ENCODE assay signal across 8 cellular contexts in genomic region chr6:104860221-104860620, GRCh38. TPM values are rescaled to one million over a fixed set of nuclear protein-coding genes. Genes with fewer than 3 reads are reported as not detected.
DNase-seq lines count a peak whose midpoint lies in the region; ATAC-seq and TF ChIP-seq lines count a peak whose summit lies in the region.

No MANE protein-coding gene starts in this region.

- H3K4me3 ChIP-seq in heart right ventricle (peak overlapping the region; percentile 79 to 98 (median 90)), body of pancreas (peak overlapping the region; percentile 93 to 99), uterus (peak overlapping the region; percentile 63 to 80)

- no peaks in the 10 kb centered on the region for H3K27me3 Mint-ChIP-seq in mesothelial cell of epicardium (ENCODE audit: low read depth)

- H3K9me3 ChIP-seq in heart right ventricle (no peaks in the 10 kb centered on the region), body of pancreas (no peaks in the 10 kb centered on the region), uterus (no peaks in the 10 kb centered on the region)

- no peak for TF ChIP-seq POLR2A in body of pancreas (IDR thresholded peaks at IDR 0.05)
- no peak for TF ChIP-seq POLR2A in uterus (IDR thresholded peaks at IDR 0.05)

- TF ChIP-seq CTCF in heart right ventricle (IDR thresholded peaks at IDR 0.05) (no peak), body of pancreas (IDR thresholded peaks at IDR 0.05) (no peak), mesothelial cell of epicardium (IDR thresholded peaks at IDR 0.05; ENCODE audit: unreplicated experiment) (no peak), uterus (IDR thresholded peaks at IDR 0.05) (no peak)

- intact Hi-C loops in heart right ventricle (cut with DNase I) (loop anchor here in 1 of 10 donors (5.0 kb wide), 1 partner anchor 277 kb away; a partner anchor contains a TSS), cardiac septum (cut with DNase I) (no loop called here), body of pancreas (cut with DNase I) (no loop called here), uterus (cut with DNase I; ENCODE audit: low total_unique reads) (no loop called here)

- H3K4me1 Mint-ChIP-seq in mesothelial cell of epicardium = peaks cover 14% of the 10 kb centered on the region

- no peaks in the 10 kb centered on the region for H3K9me3 Mint-ChIP-seq in mesothelial cell of epicardium

- no peaks in the 10 kb centered on the region for H3K27me3 ChIP-seq in heart right ventricle
- no peaks in the 10 kb centered on the region for H3K27me3 ChIP-seq in body of pancreas
- no peaks in the 10 kb centered on the region for H3K27me3 ChIP-seq in uterus

- ATAC-seq in heart right ventricle (no peak), body of pancreas (no peak), HG02610 (IDR thresholded peaks at IDR 0.05; ENCODE audit: unreplicated experiment) (no peak)

- no peaks in the 10 kb centered on the region for H3K36me3 Mint-ChIP-seq in mesothelial cell of epicardium

- H3K4me1 ChIP-seq in heart right ventricle (peaks cover 0 to 18% (median 9%) of the 10 kb centered on the region in 9 donors), body of pancreas (peaks cover 8% of the 10 kb centered on the region), uterus (no peaks in the 10 kb centered on the region)

- peak overlapping the region; percentile 72 for H3K27ac Mint-ChIP-seq in mesothelial cell of epicardium

- peak overlapping the region; percentile 96 for H3K4me3 Mint-ChIP-seq in mesothelial cell of epicardium

- H3K27ac ChIP-seq in heart right ventricle (peak overlapping the region in 9 of 10 donors; percentile 69 to 84 (median 80)), body of pancreas (peak overlapping the region in 3 of 4 donors; percentile 59 to 74 (median 65)), uterus (peak overlapping the region; percentile 80 to 83)

- WGBS in heart right ventricle, 2 donors = 69 to 76% methylated on average over 2 of the region's 2 CpGs
- 50 to 58% methylated on average over 2 of the region's 2 CpGs for WGBS in body of pancreas, 2 donors

- H3K36me3 ChIP-seq in heart right ventricle (no peaks in the 10 kb centered on the region), body of pancreas (replicated peaks in 1 of 2; ENCODE audit: insufficient read depth in 1 of 2, low read depth in 2 of 2) (no peaks in the 10 kb centered on the region), uterus (no peaks in the 10 kb centered on the region)

- DNase-seq in heart right ventricle = no peak
- DNase-seq in cardiac septum (ENCODE audit: low spot score) = no peak
- DNase-seq in body of pancreas = peak in 1 of 4 donors; percentile 7
- DNase-seq in mesothelial cell of epicardium (ENCODE audit: low spot score in 2 of 2, unreplicated experiment in 2 of 2) = no peak
- DNase-seq in uterus = no peak
- no peak for DNase-seq in NCI-H345 (lab: John Stamatoyannopoulos, UW)
- no peak for DNase-seq in NCI-H1105 treated with DMSO at 0.1 percent for 48 hours (lab: John Stamatoyannopoulos, UW)

RNA-seq across cellular contexts. Expression of gene HACE1, which starts 0.5 kb away (rescaled TPM):
- total RNA-seq in heart right ventricle (1 to 10 TPM; 6.3 to 9.5 (median 7.1) TPM), cardiac septum (8.0 TPM), body of pancreas (10 to 100 TPM; 13.5 to 16.6 TPM), mesothelial cell of epicardium (24.5 to 25.9 TPM (median 24.7 TPM) in 3 replicates), uterus (10 to 100 TPM; 15.9 to 44.3 (median 26.8) TPM)
- polyA plus RNA-seq in heart right ventricle = 1 to 10 TPM; 3.7 to 8.7 TPM
